In the genomic region with DNA sequence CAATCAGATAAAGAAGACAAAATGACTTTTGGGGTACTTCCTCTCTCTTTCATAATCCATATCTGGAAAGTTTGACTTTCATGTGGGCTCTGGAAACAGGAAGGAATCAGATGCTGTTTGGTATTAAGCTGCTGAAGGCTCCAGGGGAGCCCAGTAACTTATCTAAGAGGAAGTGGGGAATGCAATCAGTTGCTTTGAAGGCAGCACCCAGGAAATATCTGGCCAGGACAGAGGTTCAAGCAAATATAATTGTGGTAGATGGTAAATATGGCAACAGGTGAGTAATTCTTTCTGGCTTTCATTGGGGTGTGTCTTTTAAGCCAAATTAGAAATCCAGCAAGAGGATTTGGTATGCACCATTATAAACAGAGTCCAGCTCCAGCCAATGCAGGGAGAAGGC, we compare ENCODE assay signal across 2 cellular contexts.
A peak's percentile ranks its signal among the peaks of the same experiment; 100 is the strongest.
TF ChIP-seq lines count a peak whose summit lies in the region.

No MANE protein-coding gene starts in this region.

TF ChIP-seq in HEK293, 187 proteins besides CTCF, POLR2A, EP300 and RAD21:
- TF ChIP-seq ZNF133 (tag by site-specific recombination; IDR thresholded peaks at IDR 0.05) = no peak
- TF ChIP-seq, protein P1, sequence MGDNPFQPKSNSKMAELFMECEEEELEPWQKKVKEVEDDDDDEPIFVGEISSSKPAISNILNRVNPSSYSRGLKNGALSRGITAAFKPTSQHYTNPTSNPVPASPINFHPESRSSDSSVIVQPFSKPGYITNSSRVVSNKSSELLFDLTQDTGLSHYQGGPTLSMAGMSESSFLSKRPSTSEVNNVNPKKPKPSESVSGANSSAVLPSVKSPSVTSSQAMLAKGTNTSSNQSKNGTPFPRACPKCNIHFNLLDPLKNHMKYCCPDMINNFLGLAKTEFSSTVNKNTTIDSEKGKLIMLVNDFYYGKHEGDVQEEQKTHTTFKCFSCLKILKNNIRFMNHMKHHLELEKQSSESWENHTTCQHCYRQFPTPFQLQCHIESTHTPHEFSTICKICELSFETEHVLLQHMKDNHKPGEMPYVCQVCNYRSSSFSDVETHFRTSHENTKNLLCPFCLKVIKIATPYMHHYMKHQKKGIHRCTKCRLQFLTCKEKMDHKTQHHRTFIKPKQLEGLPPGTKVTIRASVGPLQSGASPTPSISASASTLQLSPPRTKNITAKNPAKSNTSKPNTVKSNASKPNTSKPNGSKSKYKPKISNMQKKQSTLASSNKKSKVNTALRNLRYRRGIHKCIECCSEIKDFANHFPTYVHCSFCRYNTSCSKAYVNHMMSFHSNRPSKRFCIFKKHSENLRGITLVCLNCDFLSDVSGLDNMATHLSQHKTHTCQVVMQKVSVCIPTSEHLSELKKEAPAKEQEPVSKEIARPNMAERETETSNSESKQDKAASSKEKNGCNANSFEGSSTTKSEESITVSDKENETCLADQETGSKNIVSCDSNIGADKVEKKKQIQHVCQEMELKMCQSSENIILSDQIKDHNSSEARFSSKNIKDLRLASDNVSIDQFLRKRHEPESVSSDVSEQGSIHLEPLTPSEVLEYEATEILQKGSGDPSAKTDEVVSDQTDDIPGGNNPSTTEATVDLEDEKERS (tag by site-specific recombination; IDR thresholded peaks at IDR 0.05) = no peak
- no peak for TF ChIP-seq SP3 (tag by site-specific recombination; IDR thresholded peaks at IDR 0.05)
- no peak for TF ChIP-seq ZNF37A (tag by site-specific recombination; IDR thresholded peaks at IDR 0.05)
- no peak for TF ChIP-seq EGR2 (tag by site-specific recombination; IDR thresholded peaks at IDR 0.05; ENCODE audit: low read depth)
- TF ChIP-seq SCRT2 (tag by site-specific recombination; IDR thresholded peaks at IDR 0.05) = 0 out of 2 replicates have a peak, but pooled peaks have one; percentile 18
- TF ChIP-seq ZNF561 (tag by site-specific recombination; IDR thresholded peaks at IDR 0.05; ENCODE audit: borderline replicate concordance) = no peak
- TF ChIP-seq, protein P2, sequence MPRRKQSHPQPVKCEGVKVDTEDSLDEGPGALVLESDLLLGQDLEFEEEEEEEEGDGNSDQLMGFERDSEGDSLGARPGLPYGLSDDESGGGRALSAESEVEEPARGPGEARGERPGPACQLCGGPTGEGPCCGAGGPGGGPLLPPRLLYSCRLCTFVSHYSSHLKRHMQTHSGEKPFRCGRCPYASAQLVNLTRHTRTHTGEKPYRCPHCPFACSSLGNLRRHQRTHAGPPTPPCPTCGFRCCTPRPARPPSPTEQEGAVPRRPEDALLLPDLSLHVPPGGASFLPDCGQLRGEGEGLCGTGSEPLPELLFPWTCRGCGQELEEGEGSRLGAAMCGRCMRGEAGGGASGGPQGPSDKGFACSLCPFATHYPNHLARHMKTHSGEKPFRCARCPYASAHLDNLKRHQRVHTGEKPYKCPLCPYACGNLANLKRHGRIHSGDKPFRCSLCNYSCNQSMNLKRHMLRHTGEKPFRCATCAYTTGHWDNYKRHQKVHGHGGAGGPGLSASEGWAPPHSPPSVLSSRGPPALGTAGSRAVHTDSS (tag by site-specific recombination; IDR thresholded peaks at IDR 0.05) = no peak

TF ChIP-seq in GM12878, 131 proteins besides CTCF, POLR2A, EP300 and RAD21:
- TF ChIP-seq SPI1 (IDR thresholded peaks at IDR 0.05; ENCODE audit: borderline replicate concordance, insufficient read depth, low read depth, low read length) (peak; percentile 56; the same call in 1 of the 2 replicates), BHLHE40 (IDR thresholded peaks at IDR 0.05; ENCODE audit: borderline replicate concordance in 1 of 2, low read depth in 2 of 2, low read length in 1 of 2) (no peak), EED (IDR thresholded peaks at IDR 0.05; ENCODE audit: low read depth) (0 out of 2 replicates have a peak, but pooled peaks have one; percentile 32)
